In genomic region chr6:170437719-170438401, GRCh38 we compare ENCODE assay signal across 8 cellular contexts.
DNase-seq lines count a peak whose midpoint lies in the region; ATAC-seq, FAIRE-seq and TF ChIP-seq lines count a peak whose summit lies in the region.

No MANE protein-coding gene starts in this region.

- peaks cover 12% of the 10 kb centered on the region for H3K9me3 Mint-ChIP-seq in endodermal cell

- H3K36me3 ChIP-seq in Panc1 (ENCODE audit: control insufficient read depth, insufficient read depth, low read length) (no peaks in the 10 kb centered on the region), endodermal cell (ENCODE audit: control insufficient read depth, insufficient read depth, low read length) (no peaks in the 10 kb centered on the region), pancreas (no peaks in the 10 kb centered on the region)

- DNase-seq in Daoy (ENCODE audit: low read depth) (peak; percentile 57), Panc1 (ENCODE audit: low read depth, low spot score) (no peak), endodermal cell (peak; percentile 35), pancreas (no peak), foreskin melanocyte (no peak), KBM-7 (no peak)

- POLR2A ChIA-PET in Panc1 (lab: Charles Lee), result interaction anchor here (0.7 kb wide), 1 partner anchor 115 kb away, joined by 3 read pairs; no protein-coding TSS in a partner anchor

- H3K4me1 Mint-ChIP-seq in endodermal cell, result peaks cover under 1% of the 10 kb centered on the region

- intact Hi-C loops in Panc1 (cut with micrococcal nuclease; ENCODE audit: unreplicated experiment) (no loop called here), pancreas (cut with DNase I) (no loop called here)

- H3K27ac ChIP-seq in Panc1 (ENCODE audit: low read length), result no peak overlapping the region
- peak overlapping the region; percentile 75 for H3K27ac ChIP-seq in endodermal cell (ENCODE audit: low read depth, low read length)
- H3K27ac ChIP-seq in pancreas, result peak overlapping the region in 2 of 4 donors; percentile 51 to 82

- peak; percentile 47 for ATAC-seq in Panc1
- peak; percentile 3 to 17 (median 10) for ATAC-seq in pancreas
- no peak for ATAC-seq in HG03565 (IDR thresholded peaks at IDR 0.05; ENCODE audit: unreplicated experiment)
- ATAC-seq in HG02763 (IDR thresholded peaks at IDR 0.05; ENCODE audit: unreplicated experiment), result no peak

- 83 to 88% methylated on average over 8 to 12 of the region's 12 CpGs for WGBS in endodermal cell (ENCODE audit: insufficient coverage in 1 of 2, insufficient read length in 1 of 2), 2 experiments
- WGBS in pancreas, 2 donors, result 44 to 52% methylated on average over 12 of the region's 12 CpGs

- no peak overlapping the region for H3K27ac Mint-ChIP-seq in endodermal cell

- no peaks in the 10 kb centered on the region for H3K27me3 Mint-ChIP-seq in endodermal cell (ENCODE audit: insufficient read depth)

- H3K4me3 ChIP-seq in Panc1 (ENCODE audit: low read depth in 2 of 2, low read length in 2 of 2) (peak overlapping the region; percentile 15 to 51), endodermal cell (ENCODE audit: low read length) (no peak overlapping the region), pancreas (peak overlapping the region in 1 of 4 donors; percentile 28)

- no TSS peak for BruUV-seq in Panc1 (replicated peaks; lab: Mats Ljungman, UMichigan)

- no peak for FAIRE-seq in pancreas (lab: Jason Lieb, UNC)

- in situ Hi-C loops in Panc1 (cut with HindIII; ENCODE audit: low pct_unique_long_range_greater_than_20kb, low sequenced_read_pairs) (no loop called here), KBM-7 (cut with MboI; ENCODE audit: low pct_unique_long_range_greater_than_20kb, low sequenced_read_pairs) (no loop called here)

- no peak overlapping the region for H3K4me3 Mint-ChIP-seq in endodermal cell

- no peak for TF ChIP-seq CTCF in Panc1 (IDR thresholded peaks at IDR 0.05)
- TF ChIP-seq CTCF in endodermal cell (conservative IDR thresholded peaks at IDR 0.05), result no peak
- TF ChIP-seq CTCF in pancreas (IDR thresholded peaks at IDR 0.05), result no peak

- peaks cover 6% of the 10 kb centered on the region; the same call in 1 of the 2 replicates for H3K4me1 ChIP-seq in Panc1 (ENCODE audit: control insufficient read depth, insufficient read depth, low read length)
- H3K4me1 ChIP-seq in endodermal cell (ENCODE audit: control insufficient read depth, insufficient read depth, low read length), result no peaks in the 10 kb centered on the region
- peaks cover 0 to 9% (median 0%) of the 10 kb centered on the region in 3 donors for H3K4me1 ChIP-seq in pancreas

- H3K36me3 Mint-ChIP-seq in endodermal cell (ENCODE audit: low read depth), result no peaks in the 10 kb centered on the region

- H3K9ac ChIP-seq in endodermal cell (ENCODE audit: extremely low read depth, low read length, poor library complexity, severe bottlenecking), result peak overlapping the region; percentile 15

- CTCF ChIA-PET in Panc1 (lab: Charles Lee), result no interaction called here

- no peaks in the 10 kb centered on the region for H3K27me3 ChIP-seq in Panc1 (ENCODE audit: control insufficient read depth, insufficient read depth, low read length)
- no peaks in the 10 kb centered on the region for H3K27me3 ChIP-seq in endodermal cell (ENCODE audit: control insufficient read depth, insufficient read depth, low read length, poor library complexity, severe bottlenecking)
- H3K27me3 ChIP-seq in pancreas, result no peaks in the 10 kb centered on the region

- no peaks in the 10 kb centered on the region for H3K9me3 ChIP-seq in Panc1 (ENCODE audit: control insufficient read depth, insufficient read depth, low read depth, low read length)
- H3K9me3 ChIP-seq in endodermal cell (ENCODE audit: control insufficient read depth, low read length), result peaks cover 6% of the 10 kb centered on the region
- H3K9me3 ChIP-seq in pancreas, result no peaks in the 10 kb centered on the region

Comparison
In these comparisons a context has a peak if more than half of its experiments do, and no peak if none do; other contexts are left out.
1. DNase-seq: peak in Daoy (single experiment) and endodermal cell (single experiment); none in Panc1 (single experiment), pancreas (0 of 6), foreskin melanocyte (single experiment) and KBM-7 (single experiment).
2. ATAC-seq: peak in Panc1 (single experiment) and pancreas (4 of 4); none in HG03565 (single experiment) and HG02763 (single experiment).